ENCODE assay signal across 8 cellular contexts in the genomic region with DNA sequence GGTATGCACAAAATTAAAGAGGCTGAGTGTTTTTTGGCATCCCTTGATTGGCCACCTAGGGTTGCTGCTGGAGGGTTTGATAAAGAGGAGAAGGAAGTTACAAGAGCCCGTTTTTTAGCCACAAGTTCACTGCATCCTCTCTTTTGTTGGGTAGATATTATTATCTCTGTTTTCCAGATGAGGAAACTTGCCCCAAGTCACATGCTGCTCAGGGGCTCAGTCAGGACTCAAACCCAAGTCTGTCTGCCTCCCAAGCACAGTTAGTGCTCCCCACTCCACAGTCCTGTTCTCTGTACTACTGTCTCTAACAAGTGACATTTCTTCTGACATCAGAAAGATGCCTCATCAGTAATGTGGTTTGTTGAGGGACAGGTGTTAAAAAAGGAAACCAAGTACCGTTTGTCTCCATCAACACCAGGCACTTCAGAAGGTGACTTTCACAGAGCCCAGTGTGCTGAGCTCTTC. TPM values are rescaled to one million over a fixed set of nuclear protein-coding genes. Genes with fewer than 3 reads are reported as not detected.
DNase-seq lines count a peak whose midpoint lies in the region; ATAC-seq and TF ChIP-seq lines count a peak whose summit lies in the region.

No MANE protein-coding gene starts in this region.

- H3K4me1 Mint-ChIP-seq in activated naive CD4-positive, alpha-beta T cell treated with anti-CD3 and anti-CD28 coated beads, Interleukin-2, amount 10 ng/mL, durations not matched to agents 7 days and 5 days: peaks cover 48% of the 10 kb centered on the region
- H3K4me1 Mint-ChIP-seq in brain: peaks cover 35% of the 10 kb centered on the region
- H3K4me1 Mint-ChIP-seq in stimulated activated effector memory CD8-positive, alpha-beta T cell treated with anti-CD3 and anti-CD28 coated beads, Interleukin-12 subunit alpha, Interleukin-12 subunit beta, amount 100 ng/mL, for 72 hours: peaks cover 24% of the 10 kb centered on the region

- H3K27ac Mint-ChIP-seq in activated naive CD4-positive, alpha-beta T cell treated with anti-CD3 and anti-CD28 coated beads, Interleukin-2, amount 10 ng/mL, durations not matched to agents 7 days and 5 days: peak overlapping the region; percentile 94
- H3K27ac Mint-ChIP-seq in brain: peak overlapping the region in 4 of 5 experiments; percentile 3 to 78 (median 20)
- peak overlapping the region; percentile 58 for H3K27ac Mint-ChIP-seq in stimulated activated effector memory CD8-positive, alpha-beta T cell treated with anti-CD3 and anti-CD28 coated beads, Interleukin-12 subunit alpha, Interleukin-12 subunit beta, amount 100 ng/mL, for 72 hours

- H3K4me3 ChIP-seq in OCI-LY3 (ENCODE audit: low read length) (peak overlapping the region; percentile 77), aorta (ENCODE audit: low read length in 2 of 2) (no peak overlapping the region)

- H3K9me3 Mint-ChIP-seq in activated naive CD4-positive, alpha-beta T cell treated with anti-CD3 and anti-CD28 coated beads, Interleukin-2, amount 10 ng/mL, durations not matched to agents 7 days and 5 days: no peaks in the 10 kb centered on the region
- H3K9me3 Mint-ChIP-seq in brain: peaks cover 0 to 2% (median 0%) of the 10 kb centered on the region in 5 experiments
- H3K9me3 Mint-ChIP-seq in stimulated activated effector memory CD8-positive, alpha-beta T cell treated with anti-CD3 and anti-CD28 coated beads, Interleukin-12 subunit alpha, Interleukin-12 subunit beta, amount 100 ng/mL, for 72 hours: no peaks in the 10 kb centered on the region

- H3K9me3 ChIP-seq in OCI-LY3 (ENCODE audit: insufficient read depth, low read length) (no peaks in the 10 kb centered on the region), aorta (ENCODE audit: control insufficient read depth, low read length) (no peaks in the 10 kb centered on the region)

- ATAC-seq in stimulated activated effector memory CD8-positive, alpha-beta T cell treated with anti-CD3 and anti-CD28 coated beads, Interleukin-12 subunit alpha, Interleukin-12 subunit beta, amount 100 ng/mL, for 72 hours: peak; percentile 76
- ATAC-seq in aorta (ENCODE audit: low FRiP score): no peak

- peak; percentile 26 for DNase-seq in activated naive CD4-positive, alpha-beta T cell treated with anti-CD3 and anti-CD28 coated beads, Interleukin-2, amount 10 ng/mL, durations not matched to agents 7 days and 5 days
- no peak for DNase-seq in activated naive CD4-positive, alpha-beta T cell treated with anti-CD3 and anti-CD28 coated beads, Interleukin-2, amount 50 U/mL, for 16 hours
- no peak for DNase-seq in stimulated activated effector memory CD8-positive, alpha-beta T cell treated with anti-CD3 and anti-CD28 coated beads, Interleukin-12 subunit alpha, Interleukin-12 subunit beta, amount 100 ng/mL, for 72 hours (ENCODE audit: low spot score in 2 of 2)
- DNase-seq in aorta (no peak), NCI-H510A treated with DMSO at 0.1 percent for 48 hours (lab: John Stamatoyannopoulos, UW) (no peak), NCI-H2171 treated with DMSO at 0.1 percent for 48 hours (lab: John Stamatoyannopoulos, UW) (no peak)

- WGBS in aorta, 2 donors: 66 to 81% methylated on average over 2 of the region's 2 CpGs

- peaks cover 7% of the 10 kb centered on the region for H3K27me3 Mint-ChIP-seq in activated naive CD4-positive, alpha-beta T cell treated with anti-CD3 and anti-CD28 coated beads, Interleukin-2, amount 10 ng/mL, durations not matched to agents 7 days and 5 days
- H3K27me3 Mint-ChIP-seq in brain: peaks cover 16% of the 10 kb centered on the region

- H3K27me3 ChIP-seq in OCI-LY3 (ENCODE audit: low read depth, low read length): no peaks in the 10 kb centered on the region
- no peaks in the 10 kb centered on the region for H3K27me3 ChIP-seq in aorta (ENCODE audit: control insufficient read depth in 1 of 2, insufficient read depth in 2 of 2, low read length in 1 of 2)

- H3K9ac ChIP-seq in OCI-LY3 (ENCODE audit: low read length): peak overlapping the region; percentile 75

- TF ChIP-seq CTCF in OCI-LY3 (IDR thresholded peaks at IDR 0.05; ENCODE audit: low read depth, low read length): no peak
- TF ChIP-seq CTCF in brain (conservative IDR thresholded peaks at IDR 0.05): no peak

- H3K36me3 ChIP-seq in OCI-LY3 (replicated peaks; ENCODE audit: low read depth, low read length) (no peaks in the 10 kb centered on the region), aorta (ENCODE audit: control insufficient read depth in 1 of 2, insufficient read depth in 2 of 2, low read length in 1 of 2) (no peaks in the 10 kb centered on the region)

- H3K27ac ChIP-seq in OCI-LY3 (ENCODE audit: low read length): no peak overlapping the region
- no peak overlapping the region for H3K27ac ChIP-seq in aorta (ENCODE audit: low read depth in 1 of 2, low read length in 2 of 2)

- no peak overlapping the region for H2AFZ ChIP-seq in OCI-LY3 (ENCODE audit: low read depth, low read length)

- CTCF ChIA-PET in activated naive CD4-positive, alpha-beta T cell treated with anti-CD3 and anti-CD28 coated beads, Interleukin-2, amount 10 ng/mL, durations not matched to agents 7 days and 5 days (lab: Charles Lee): interaction anchor here (1.0 kb wide), 1 partner anchor 163 kb away, joined by 4 read pairs; no protein-coding TSS in a partner anchor

- peaks cover 28% of the 10 kb centered on the region for H3K4me1 ChIP-seq in OCI-LY3 (ENCODE audit: low read length)
- H3K4me1 ChIP-seq in aorta (ENCODE audit: control insufficient read depth in 1 of 2, insufficient read depth in 2 of 2, low read length in 2 of 2): no peaks in the 10 kb centered on the region

- H3K4me2 ChIP-seq in OCI-LY3 (ENCODE audit: low read length): peak overlapping the region; percentile 91

- no peaks in the 10 kb centered on the region for H4K20me1 ChIP-seq in OCI-LY3 (ENCODE audit: insufficient read depth, low read length)

- H3K36me3 Mint-ChIP-seq in activated naive CD4-positive, alpha-beta T cell treated with anti-CD3 and anti-CD28 coated beads, Interleukin-2, amount 10 ng/mL, durations not matched to agents 7 days and 5 days: peaks cover 10% of the 10 kb centered on the region
- H3K36me3 Mint-ChIP-seq in brain: peaks cover 26% of the 10 kb centered on the region
- no peaks in the 10 kb centered on the region for H3K36me3 Mint-ChIP-seq in stimulated activated effector memory CD8-positive, alpha-beta T cell treated with anti-CD3 and anti-CD28 coated beads, Interleukin-12 subunit alpha, Interleukin-12 subunit beta, amount 100 ng/mL, for 72 hours

- intact Hi-C loops in aorta (cut with DNase I): loop anchor here in 1 of 2 donors (10.0 kb wide), 1 partner anchor 300 kb away; no protein-coding TSS in a partner anchor

- H3K79me2 ChIP-seq in OCI-LY3 (ENCODE audit: low read length): peaks cover 6% of the 10 kb centered on the region; the same call in 1 of the 2 replicates

- H3K4me3 Mint-ChIP-seq in activated naive CD4-positive, alpha-beta T cell treated with anti-CD3 and anti-CD28 coated beads, Interleukin-2, amount 10 ng/mL, durations not matched to agents 7 days and 5 days: peak overlapping the region; percentile 80
- peak overlapping the region; percentile 83 to 90 (median 85) for H3K4me3 Mint-ChIP-seq in brain
- H3K4me3 Mint-ChIP-seq in stimulated activated effector memory CD8-positive, alpha-beta T cell treated with anti-CD3 and anti-CD28 coated beads, Interleukin-12 subunit alpha, Interleukin-12 subunit beta, amount 100 ng/mL, for 72 hours: peak overlapping the region; percentile 77

RNA-seq across cellular contexts. Expression of gene NT5M, which starts 1.4 kb away (rescaled TPM):
- polyA plus RNA-seq in brain (ENCODE audit: insufficient read depth, low read depth, low replicate concordance) (38.0 TPM), aorta (1 to 10 TPM in 1 of 2 donors, not detected in 1; 1.6 TPM)
- 1 to 10 TPM; 1.2 to 2.2 TPM for total RNA-seq in aorta

RNA-seq across cellular contexts. Expression of gene COPS3, which starts 23.5 kb away (rescaled TPM):
- 105 TPM for polyA plus RNA-seq in brain (ENCODE audit: insufficient read depth, low read depth, low replicate concordance)
- total RNA-seq in aorta: 10 to 100 TPM; 39.2 to 40.3 TPM
- 10 to 100 TPM; 32.5 to 39.3 TPM for polyA plus RNA-seq in aorta

Comparison
In these comparisons a context has a peak if more than half of its experiments do, and no peak if none do; other contexts are left out.
1. H3K27ac Mint-ChIP-seq: peak in every context shown above with its lines; median percentile 94 in activated naive CD4-positive, alpha-beta T cell treated with anti-CD3 and anti-CD28 coated beads, Interleukin-2, amount 10 ng/mL, durations not matched to agents 7 days and 5 days; 58 in stimulated activated effector memory CD8-positive, alpha-beta T cell treated with anti-CD3 and anti-CD28 coated beads, Interleukin-12 subunit alpha, Interleukin-12 subunit beta, amount 100 ng/mL, for 72 hours; 20 in brain.
2. RNA of gene NT5M, which starts 1.4 kb away (polyA plus RNA-seq): 38.0 TPM in brain (single experiment); 1.6 TPM in aorta; every median in the first group is over 10 times any median in the second.
3. Peak in every context shown above with its lines, with median percentiles within 50 percentile points of each other: H3K4me3 Mint-ChIP-seq.